Comparison of ENCODE assay signal across 26 cellular contexts in the genomic region with DNA sequence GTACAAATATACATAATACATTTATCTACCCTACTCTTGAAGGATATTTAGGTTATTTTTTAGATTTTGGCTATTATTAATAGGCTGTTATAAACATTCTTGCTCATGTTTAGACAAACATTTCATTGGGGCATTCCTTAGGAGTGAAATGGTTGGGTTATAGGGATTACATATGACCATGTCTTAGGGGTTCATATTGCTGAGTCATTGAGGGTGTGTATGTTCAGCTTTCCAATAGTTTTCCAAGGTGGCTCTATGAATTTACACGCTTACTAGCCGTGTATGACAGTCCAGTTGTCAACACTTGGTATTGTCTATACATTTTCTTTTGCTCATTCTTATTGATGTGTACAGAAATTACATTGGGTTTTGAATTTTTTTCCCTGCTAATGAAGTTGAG.
"Had no signal": no experiment of that assay in that cellular context is flagged by ENCODE, and none has a peak within 500 bp of the region (broad histone marks: within the 10 kb centered on the region; RNA-seq: fewer than 3 reads in every experiment).

No MANE protein-coding gene starts in this region.

- H3K9me3 ChIP-seq: neutrophil, psoas muscle, stomach, testis, thyroid gland, transverse colon, upper lobe of right lung had no signal

- H2AFZ ChIP-seq: neural progenitor cell, parathyroid adenoma had no signal

- H3K4me2 ChIP-seq: neural progenitor cell had no signal

- H3K4me3 ChIP-seq: left ventricle myocardium inferior, lung, neural progenitor cell, psoas muscle, skin epidermis, stomach, testis, thyroid gland, transverse colon, upper lobe of right lung had no signal

- FAIRE-seq: urothelium cell line had no signal

- ATAC-seq: natural killer cell; psoas muscle; sciatic nerve; stimulated activated naive B cell treated with anti-CD40 and anti-IgM and Interleukin-4, amounts not matched to agents 10 μg/mL and 1 μg/mL and 100 μg/mL, for 72 hours; stimulated activated naive CD8-positive, alpha-beta T cell treated with anti-CD3 and anti-CD28 coated beads, Interleukin-15, Interleukin-2, amounts not matched to agents 100 U/mL and 50 U/mL, for 24 hours; upper lobe of right lung had no signal

- H3K27me3 ChIP-seq: neural progenitor cell, neutrophil, stomach, testis, thyroid gland, transverse colon, upper lobe of right lung had no signal

- H3K4me1 ChIP-seq: left ventricle myocardium inferior, neural progenitor cell, parathyroid adenoma, psoas muscle, testis, thyroid gland, transverse colon, upper lobe of right lung had no signal

- DNase-seq: islet precursor cell; left ventricle myocardium inferior; mesendoderm; naive B cell; natural killer cell; nephron progenitor cell; occipital lobe; psoas muscle; stimulated activated CD4-positive, alpha-beta T cell treated with anti-CD3 and anti-CD28 coated beads, Interleukin-12 subunit alpha, Interleukin-12 subunit beta, amount 100 ng/mL, for 4 hours; stimulated activated CD4-positive, alpha-beta T cell treated with anti-CD3 and anti-CD28 coated beads, Interleukin-15, amount 100 ng/mL, for 24 hours; stimulated activated CD4-positive, alpha-beta T cell treated with anti-CD3 and anti-CD28 coated beads, Interleukin-2, amount 100 ng/mL, for 24 hours; stimulated activated CD4-positive, alpha-beta T cell treated with anti-CD3 and anti-CD28 coated beads, Interleukin-4, amount 100 ng/mL, for 1 hour; stimulated activated naive B cell treated with anti-CD40 and anti-IgM and Interleukin-4, amounts not matched to agents 10 μg/mL and 1 μg/mL and 100 μg/mL, for 72 hours; stimulated activated naive CD8-positive, alpha-beta T cell treated with anti-CD3 and anti-CD28 coated beads, Interleukin-15, Interleukin-2, amounts not matched to agents 100 U/mL and 50 U/mL, for 24 hours; stomach; testis; thyroid gland; transverse colon; upper lobe of right lung had no signal

- H3K36me3 ChIP-seq: left ventricle myocardium inferior, neural progenitor cell, neutrophil, stomach, thyroid gland, transverse colon, upper lobe of right lung had no signal

- H3K9ac ChIP-seq: neural progenitor cell, parathyroid adenoma had no signal

- H3K27ac ChIP-seq: left ventricle myocardium inferior, neural progenitor cell, neutrophil, parathyroid adenoma, psoas muscle, skin epidermis, testis, thyroid gland, transverse colon, upper lobe of right lung had no signal
